In the genomic region with DNA sequence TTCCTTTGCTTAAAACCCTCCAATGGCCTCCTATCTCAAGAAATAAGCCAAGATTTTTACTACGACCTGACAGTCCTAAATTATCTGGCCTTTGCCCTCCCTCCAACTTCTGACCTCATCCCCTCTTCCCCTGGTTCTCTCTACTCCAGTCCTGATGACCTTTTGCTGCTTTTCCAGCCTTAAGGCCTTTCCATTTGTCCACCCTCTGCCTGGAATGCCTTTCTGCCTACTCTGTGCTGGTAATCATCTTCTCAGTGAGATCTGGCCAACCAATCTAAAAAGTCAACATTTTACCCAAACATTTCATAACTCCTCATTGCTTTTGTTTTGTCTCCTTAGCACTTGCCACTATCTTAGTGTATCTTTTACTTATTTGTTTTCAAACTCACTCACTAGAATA, we compare ENCODE assay signal across 20 cellular contexts.
"Had no signal": no experiment of that assay in that cellular context is flagged by ENCODE, and none has a peak within 500 bp of the region (broad histone marks: within the 10 kb centered on the region; RNA-seq: fewer than 3 reads in every experiment).

No MANE protein-coding gene starts in this region.

- DNase-seq: activated B cell treated with CpG ODN at 0.5 μM for 24 hours; activated CD4-positive, alpha-beta memory T cell treated with anti-CD3 and anti-CD28 coated beads for 36 hours; activated CD4-positive, alpha-beta T cell treated with anti-CD3 and anti-CD28 coated beads, Interleukin-2, amount 10 ng/mL, durations not matched to agents 7 days and 5 days; activated gamma-delta T cell; activated naive CD4-positive, alpha-beta T cell treated with anti-CD3 and anti-CD28 coated beads for 36 hours; activated T-cell treated with anti-CD3 and anti-CD28 coated beads for 4 hours; activated T-cell treated with anti-CD3 and anti-CD28 coated beads, Interleukin-2, amount 50 U/mL, for 48 hours; anterior cingulate cortex; MG63; NCI-H1105; NCI-H1436 treated with DMSO at 0.1 percent for 48 hours; NCI-H187; NCI-H2081; NCI-H524; Peyer's patch; SHP77 treated with DMSO at 0.1 percent for 48 hours had no signal

- H3K9me3 Mint-ChIP-seq: activated B cell treated with CpG ODN at 0.5 μM for 24 hours; activated naive CD4-positive, alpha-beta T cell treated with anti-CD3 and anti-CD28 coated beads for 36 hours; activated T-helper 17 cell treated with anti-CD3 and anti-CD28 coated beads, Interleukin-2, amount 50 U/mL, for 72 hours; T-helper 1 cell treated with Interleukin-12 subunit alpha and Interleukin-12 subunit beta and Interleukin-4 antibody, amounts not matched to agents 30 μg/mL and 1 μg/mL, for 36 hours had no signal

- H3K27ac Mint-ChIP-seq: activated CD4-positive, alpha-beta memory T cell treated with anti-CD3 and anti-CD28 coated beads for 36 hours; activated CD4-positive, alpha-beta T cell treated with anti-CD3 and anti-CD28 coated beads, Interleukin-2, amount 10 ng/mL, durations not matched to agents 7 days and 5 days; activated naive CD4-positive, alpha-beta T cell treated with anti-CD3 and anti-CD28 coated beads for 36 hours; activated naive CD8-positive, alpha-beta T cell; activated T-helper 17 cell treated with anti-CD3 and anti-CD28 coated beads, Interleukin-2, amount 50 U/mL, for 72 hours; T-helper 1 cell treated with Interleukin-12 subunit alpha and Interleukin-12 subunit beta and Interleukin-4 antibody, amounts not matched to agents 30 μg/mL and 1 μg/mL, for 36 hours had no signal

- H3K27ac ChIP-seq: breast epithelium, Peyer's patch had no signal

- H3K27me3 ChIP-seq: breast epithelium, MG63, Peyer's patch had no signal

- H3K36me3 ChIP-seq: breast epithelium, MG63, Peyer's patch had no signal

- H3K4me1 Mint-ChIP-seq: activated CD4-positive, alpha-beta T cell treated with anti-CD3 and anti-CD28 coated beads, Interleukin-2, amount 10 ng/mL, durations not matched to agents 7 days and 5 days had no signal

- H3K4me3 ChIP-seq: breast epithelium, MG63, Peyer's patch had no signal

- H3K4me1 ChIP-seq: breast epithelium, Peyer's patch had no signal

- H3K27me3 Mint-ChIP-seq: activated B cell treated with CpG ODN at 0.5 μM for 24 hours; activated CD4-positive, alpha-beta memory T cell treated with anti-CD3 and anti-CD28 coated beads for 36 hours; activated CD4-positive, alpha-beta T cell treated with anti-CD3 and anti-CD28 coated beads, Interleukin-2, amount 10 ng/mL, durations not matched to agents 7 days and 5 days; activated naive CD8-positive, alpha-beta T cell; activated T-helper 17 cell treated with anti-CD3 and anti-CD28 coated beads, Interleukin-2, amount 50 U/mL, for 72 hours had no signal

- H3K4me3 Mint-ChIP-seq: activated B cell treated with CpG ODN at 0.5 μM for 24 hours; activated CD4-positive, alpha-beta memory T cell treated with anti-CD3 and anti-CD28 coated beads for 36 hours; activated CD4-positive, alpha-beta T cell treated with anti-CD3 and anti-CD28 coated beads, Interleukin-2, amount 10 ng/mL, durations not matched to agents 7 days and 5 days; activated naive CD4-positive, alpha-beta T cell treated with anti-CD3 and anti-CD28 coated beads for 36 hours; activated naive CD8-positive, alpha-beta T cell; activated T-helper 17 cell treated with anti-CD3 and anti-CD28 coated beads, Interleukin-2, amount 50 U/mL, for 72 hours; T-helper 1 cell treated with Interleukin-12 subunit alpha and Interleukin-12 subunit beta and Interleukin-4 antibody, amounts not matched to agents 30 μg/mL and 1 μg/mL, for 36 hours had no signal
